In the genomic region with DNA sequence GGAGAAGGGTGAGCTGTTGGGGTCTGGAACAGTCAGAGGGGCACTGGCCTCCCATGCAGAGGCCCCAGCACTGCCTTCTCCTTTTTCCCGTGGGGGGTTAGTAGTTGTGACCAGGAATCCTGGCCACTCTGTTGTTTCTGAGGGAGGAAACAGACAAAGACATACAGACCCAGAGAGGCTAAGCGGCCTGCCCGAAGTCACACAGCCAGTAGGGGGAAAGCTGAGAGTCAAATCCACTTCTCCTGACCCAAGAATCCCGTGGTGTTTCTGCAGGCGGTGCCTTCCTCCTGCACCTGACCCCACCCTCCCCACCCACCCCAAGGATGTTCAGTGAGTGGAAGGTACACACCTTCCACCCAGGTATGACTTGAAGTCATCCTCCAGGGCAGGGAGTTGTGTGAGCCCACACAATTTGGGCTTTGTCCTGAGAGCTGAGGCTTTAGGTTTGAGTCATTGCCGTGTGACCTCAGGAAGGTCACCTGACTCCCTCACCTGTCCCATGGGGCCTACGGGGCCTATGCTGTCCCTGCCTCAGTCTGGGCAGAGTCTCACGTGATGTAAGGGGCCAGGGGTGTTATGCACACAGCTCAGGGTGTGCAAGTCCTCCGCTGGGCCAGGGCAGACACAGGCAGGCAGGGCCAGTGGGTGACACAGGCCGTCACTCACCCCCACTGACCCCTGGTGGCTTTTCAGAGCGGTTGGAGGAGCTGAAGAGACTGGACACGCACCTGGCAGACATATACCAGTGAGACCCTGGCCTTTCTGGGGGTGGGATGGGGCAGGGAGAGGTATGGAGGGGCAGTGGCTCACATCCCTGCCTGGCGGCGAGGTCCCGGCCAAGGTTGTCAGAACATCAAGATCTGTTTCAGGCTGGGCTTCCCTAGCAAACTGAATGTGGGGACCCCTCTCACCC, we compare ENCODE assay signal across 11 cellular contexts. TPM values are rescaled to one million over a fixed set of nuclear protein-coding genes. Genes with fewer than 3 reads are reported as not detected.
DNase-seq lines count a peak whose midpoint lies in the region; ATAC-seq, FAIRE-seq and TF ChIP-seq lines count a peak whose summit lies in the region.
"Had no signal": no experiment of that assay in that cellular context is flagged by ENCODE, and none has a peak within 500 bp of the region (broad histone marks: within the 10 kb centered on the region; RNA-seq: fewer than 3 reads in every experiment).

No MANE protein-coding gene starts in this region.

- peaks cover 38% of the 10 kb centered on the region for H3K4me1 Mint-ChIP-seq in Calu3 (ENCODE audit: low read depth, unreplicated experiment)

- peak overlapping the region; percentile 92 for H3K27ac Mint-ChIP-seq in Calu3 (ENCODE audit: unreplicated experiment)
- H3K27ac Mint-ChIP-seq: CD4-positive, alpha-beta T cell had no signal

- H3K18ac ChIP-seq in H1 (ENCODE audit: extremely low read depth, low read length): no peak overlapping the region

- 83% methylated on average over 12 of the region's 15 CpGs; no CpG with 5 or more reads in 1 of the 2 experiments for WGBS in H1 (ENCODE audit: extremely low coverage in 1 of 2, insufficient coverage in 1 of 2, insufficient read length in 1 of 2, insufficient replicate concordance in 2 of 2, low coverage in 1 of 2, low lambda C conversion rate in 2 of 2, missing lambda C conversion rate in 1 of 2), 2 experiments

- H3K9ac ChIP-seq in H1 (replicated peaks in 1 of 4; ENCODE audit: extremely low read depth in 1 of 4, low read depth in 3 of 4, low read length in 3 of 4): no peak overlapping the region

- H3K4ac ChIP-seq in H1 (replicated peaks; ENCODE audit: insufficient read length, low read depth, low read length): no peak overlapping the region

- no peak overlapping the region for H2BK20ac ChIP-seq in H1 (ENCODE audit: low read length)

- no peak overlapping the region for H3K4me3 ChIP-seq in H1 (ENCODE audit: extremely low read depth in 1 of 4, insufficient read depth in 2 of 4, low read depth in 3 of 4, low read length in 4 of 4)
- H3K4me3 ChIP-seq: Peyer's patch, testis had no signal

- H3K4me1 ChIP-seq in H1 (replicated peaks in 1 of 4; ENCODE audit: control insufficient read depth in 3 of 4, insufficient read depth in 4 of 4, low read length in 3 of 4): no peaks in the 10 kb centered on the region; a peak in 2 of 7 replicates

- no TSS peak for BruUV-seq in Calu3 (replicated peaks; lab: Mats Ljungman, UMichigan)

- no peak overlapping the region for H3K23ac ChIP-seq in H1 (ENCODE audit: insufficient read length)

- H3K79me1 ChIP-seq in H1 (ENCODE audit: low read depth, low read length): no peaks in the 10 kb centered on the region

- POLR2A ChIA-PET in H1 (lab: Charles Lee; ENCODE audit: partially characterized antibody): interaction anchor here (1.0 to 1.6 kb wide), 4 partner anchors 78 to 126 kb away, joined by 3 to 5 read pairs (median 3); partner anchors contain the start of gene SLC20A1

- no peak overlapping the region for H3K56ac ChIP-seq in H1 (replicated peaks; ENCODE audit: insufficient read length, low read depth, low read length)

- no peak overlapping the region for H4K5ac ChIP-seq in H1 (ENCODE audit: insufficient read length, low read depth, low read length)

- peaks cover 21% of the 10 kb centered on the region for H3K36me3 Mint-ChIP-seq in Calu3 (ENCODE audit: insufficient read depth, unreplicated experiment)

- peak overlapping the region; percentile 89 for H4K8ac ChIP-seq in H1 (ENCODE audit: extremely low read depth, insufficient read depth, low read length)

- ATAC-seq in GM19452 (IDR thresholded peaks at IDR 0.05; ENCODE audit: unreplicated experiment): peak; percentile 55
- ATAC-seq in HG03135 (IDR thresholded peaks at IDR 0.05; ENCODE audit: unreplicated experiment): peak; percentile 42

- DNase-seq in Calu3 (peak; percentile 88), H1 (ENCODE audit: low read depth in 1 of 2, low spot score in 2 of 2) (no peak), RKO (ENCODE audit: low spot score) (no peak), DMS79 treated with DMSO at 0.1 percent for 48 hours (lab: John Stamatoyannopoulos, UW) (no peak), hippocampal formation (lab: John Stamatoyannopoulos, UW) (no peak)
- no peak for DNase-seq in stimulated activated CD4-positive, alpha-beta T cell treated with anti-CD3 and anti-CD28 coated beads, Interleukin-15, amount 100 ng/mL, for 24 hours

- H2BK120ac ChIP-seq in H1 (replicated peaks; ENCODE audit: low read depth, low read length): no peak overlapping the region

- H3K4me2 ChIP-seq in H1 (ENCODE audit: insufficient read depth in 1 of 2, low read depth in 2 of 2, low read length in 2 of 2): no peak overlapping the region

- H3K23me2 ChIP-seq in H1 (ENCODE audit: low read depth, low read length): no peaks in the 10 kb centered on the region

- peak overlapping the region; percentile 67 for H3K4me3 Mint-ChIP-seq in Calu3 (ENCODE audit: low read depth, unreplicated experiment)
- H3K4me3 Mint-ChIP-seq: CD4-positive, alpha-beta T cell had no signal

- TF ChIP-seq CTCF in Calu3 (IDR thresholded peaks at IDR 0.05; ENCODE audit: unreplicated experiment) (peak; percentile 32), H1 (IDR thresholded peaks at IDR 0.05; ENCODE audit: control extremely low read depth in 1 of 3, insufficient read depth in 1 of 3, low read depth in 1 of 3, low read length in 3 of 3) (no peak)

- H2BK12ac ChIP-seq in H1 (ENCODE audit: low read depth, low read length): peak overlapping the region; percentile 44; the same call in 1 of the 2 replicates

- peak overlapping the region; percentile 81; the same call in 1 of the 2 replicates for H2BK15ac ChIP-seq in H1 (ENCODE audit: low read length)

- peak overlapping the region; percentile 49; the same call in 1 of the 2 replicates for H2BK5ac ChIP-seq in H1 (ENCODE audit: low read depth, low read length)

- H2AK5ac ChIP-seq in H1 (ENCODE audit: low read depth, low read length): no peak overlapping the region

- no peaks in the 10 kb centered on the region for H3K27me3 Mint-ChIP-seq in Calu3 (ENCODE audit: unreplicated experiment)
- H3K27me3 Mint-ChIP-seq: CD4-positive, alpha-beta T cell had no signal

- CTCF ChIA-PET in Calu3 (lab: Charles Lee) (interaction anchor here (0.5 to 3.4 kb wide), 29 partner anchors 10 to 750 kb away, joined by 3 to 92 read pairs (median 4); partner anchors contain the start of genes CHCHD5 and SLC20A1), H1 (lab: Charles Lee; ENCODE audit: partially characterized antibody) (interaction anchor here (0.7 to 10.5 kb wide), 50 partner anchors 10 to 251 kb away, joined by 3 to 185 read pairs (median 6); partner anchors contain the start of genes CHCHD5, IL36G and SLC20A1)

- no peak for TF ChIP-seq RAD21 in H1 (IDR thresholded peaks at IDR 0.05 in 1 of 2, conservative IDR thresholded peaks at IDR 0.05 in 1 of 2; ENCODE audit: low read depth in 2 of 2, low read length in 2 of 2)

- H3K9me3 Mint-ChIP-seq in Calu3 (ENCODE audit: low read depth, unreplicated experiment): no peaks in the 10 kb centered on the region
- H3K9me3 Mint-ChIP-seq: CD4-positive, alpha-beta T cell had no signal

- peak overlapping the region; percentile 66 for H4K91ac ChIP-seq in H1 (replicated peaks; ENCODE audit: insufficient read length, low read length)

- no peaks in the 10 kb centered on the region for H4K20me1 ChIP-seq in H1 (replicated peaks in 1 of 2; ENCODE audit: control insufficient read depth in 1 of 2, insufficient read depth in 2 of 2, low read length in 2 of 2)

- TF ChIP-seq EP300 in H1 (IDR thresholded peaks at IDR 0.05; ENCODE audit: borderline replicate concordance in 1 of 2, low read depth in 2 of 2, low read length in 2 of 2): no peak

- no peaks in the 10 kb centered on the region for H3K36me3 ChIP-seq in H1 (ENCODE audit: control insufficient read depth in 2 of 4, insufficient read depth in 4 of 4, low read length in 3 of 4)
- H3K36me3 ChIP-seq: Peyer's patch had no signal

- H3K27me3 ChIP-seq in H1 (replicated peaks in 1 of 4; ENCODE audit: control insufficient read depth in 3 of 4, extremely low read depth in 1 of 4, insufficient read depth in 3 of 4, low read length in 3 of 4): no peaks in the 10 kb centered on the region
- H3K27me3 ChIP-seq: Peyer's patch, testis had no signal

- no peak overlapping the region for H3K27ac ChIP-seq in H1 (ENCODE audit: low read depth, low read length)
- H3K27ac ChIP-seq: Peyer's patch, testis had no signal

- no peaks in the 10 kb centered on the region for H3K9me3 ChIP-seq in H1 (ENCODE audit: insufficient read depth in 2 of 2, low read depth in 1 of 2, low read length in 1 of 2)
- H3K9me3 ChIP-seq: Peyer's patch, testis had no signal

- no peak for FAIRE-seq in H1 (lab: Jason Lieb, UNC)

- H2AFZ ChIP-seq in H1 (ENCODE audit: low read length): peak overlapping the region; percentile 96; the same call in 1 of the 2 replicates

- no peaks in the 10 kb centered on the region for H3K79me2 ChIP-seq in H1 (ENCODE audit: control insufficient read depth in 1 of 2, insufficient read depth in 2 of 2, low read length in 2 of 2)

- no peak for TF ChIP-seq POLR2A in H1 (IDR thresholded peaks at IDR 0.05; ENCODE audit: control extremely low read depth in 1 of 2, low read depth in 2 of 2, low read length in 2 of 2)

- no peak overlapping the region for H3K14ac ChIP-seq in H1 (ENCODE audit: insufficient read length)

- intact Hi-C loops in Calu3 (cut with micrococcal nuclease; ENCODE audit: unreplicated experiment): loop anchor here (1.0 kb wide), 2 partner anchors 98 to 126 kb away; no protein-coding TSS in a partner anchor

RNA-seq across cellular contexts. Expression of gene NT5DC4, which starts 5.0 kb away (rescaled TPM):
- total RNA-seq in Calu3 (2022): 10.1 and 13.6 TPM in 2 replicates
- not detected in 2 replicates for total RNA-seq in H1 (2021; fragmentation: NEBNext Ultra II Directional; extraction: Animal tissue kit (Norgen Biotek cat#: 25700))
- not detected in 2 replicates for polyA plus RNA-seq in H1 (2011; rRNA removed)
- not detected for polyA plus RNA-seq in H1 (2011; cell fraction: cytosol; rRNA removed)
- polyA plus RNA-seq in H1 (2011; cell fraction: nucleus; rRNA removed): not detected
- polyA plus RNA-seq in H1 (2012, experiment 1 of 2): not detected in 4 replicates
- polyA plus RNA-seq in H1 (2012, experiment 2 of 2): not detected
- polyA plus RNA-seq in H1 (2013, experiment 1 of 2): not detected
- polyA plus RNA-seq in H1 (2013, experiment 2 of 2): not detected
- polyA minus RNA-seq in H1 (2011; rRNA and poly(A)+ RNA removed): not detected in 2 replicates
- not detected for polyA minus RNA-seq in H1 (2011; cell fraction: cytosol; rRNA and poly(A)+ RNA removed)
- not detected for polyA minus RNA-seq in H1 (2011; cell fraction: nucleus; rRNA and poly(A)+ RNA removed)
- total RNA-seq: CD4-positive, alpha-beta T cell had no signal

RNA-seq across cellular contexts. Expression of gene CKAP2L, which starts 38.6 kb away (rescaled TPM):
- total RNA-seq in Calu3 (2022): 27.4 and 42.5 TPM in 2 replicates
- 19.3 and 20.7 TPM in 2 replicates for total RNA-seq in H1 (2021; fragmentation: NEBNext Ultra II Directional; extraction: Animal tissue kit (Norgen Biotek cat#: 25700))
- 1.6 and 2.5 TPM in 2 replicates for polyA plus RNA-seq in H1 (2011; rRNA removed)
- polyA plus RNA-seq in H1 (2011; cell fraction: cytosol; rRNA removed): 4.1 TPM
- 4.1 TPM for polyA plus RNA-seq in H1 (2011; cell fraction: nucleus; rRNA removed)
- 5.7 to 11.6 TPM (median 6.5 TPM) in 4 replicates for polyA plus RNA-seq in H1 (2012, experiment 1 of 2)
- 0.55 TPM for polyA plus RNA-seq in H1 (2012, experiment 2 of 2)
- 12.2 TPM for polyA plus RNA-seq in H1 (2013, experiment 1 of 2)
- polyA plus RNA-seq in H1 (2013, experiment 2 of 2): 11.0 TPM
- polyA minus RNA-seq in H1 (2011; rRNA and poly(A)+ RNA removed): 7.0 and 12.7 TPM in 2 replicates
- 5.7 TPM for polyA minus RNA-seq in H1 (2011; cell fraction: cytosol; rRNA and poly(A)+ RNA removed)
- 18.7 TPM for polyA minus RNA-seq in H1 (2011; cell fraction: nucleus; rRNA and poly(A)+ RNA removed)

RNA-seq across cellular contexts. Expression of gene IL1A, which starts 58.5 kb away (rescaled TPM):
- total RNA-seq in Calu3 (2022): 6.4 and 14.4 TPM in 2 replicates
- total RNA-seq in H1 (2021; fragmentation: NEBNext Ultra II Directional; extraction: Animal tissue kit (Norgen Biotek cat#: 25700)): 0.34 and 0.74 TPM in 2 replicates
- 0.25 and 0.32 TPM in 2 replicates for polyA plus RNA-seq in H1 (2011; rRNA removed)
- polyA plus RNA-seq in H1 (2011; cell fraction: cytosol; rRNA removed): 0.25 TPM
- polyA plus RNA-seq in H1 (2011; cell fraction: nucleus; rRNA removed): 0.07 TPM
- polyA plus RNA-seq in H1 (2012, experiment 1 of 2): 0.21 to 0.69 TPM (median 0.60 TPM) in 4 replicates
- not detected for polyA plus RNA-seq in H1 (2012, experiment 2 of 2)
- 0.51 TPM for polyA plus RNA-seq in H1 (2013, experiment 1 of 2)
- polyA plus RNA-seq in H1 (2013, experiment 2 of 2): 0.55 TPM
- polyA minus RNA-seq in H1 (2011; rRNA and poly(A)+ RNA removed): 0.37 and 0.41 TPM in 2 replicates
- not detected for polyA minus RNA-seq in H1 (2011; cell fraction: cytosol; rRNA and poly(A)+ RNA removed)
- 0.60 TPM for polyA minus RNA-seq in H1 (2011; cell fraction: nucleus; rRNA and poly(A)+ RNA removed)
- total RNA-seq: CD4-positive, alpha-beta T cell; Peyer's patch had no signal

Comparison
In these comparisons a context has a peak if more than half of its experiments do, and no peak if none do; other contexts are left out.
1. RNA of gene NT5DC4, which starts 5.0 kb away (total RNA-seq): 10.1 to 13.6 TPM in Calu3; not detected in H1; every median in the first group is over 10 times any median in the second.